1 cellular context compared by ENCODE assay signal in the genomic region with DNA sequence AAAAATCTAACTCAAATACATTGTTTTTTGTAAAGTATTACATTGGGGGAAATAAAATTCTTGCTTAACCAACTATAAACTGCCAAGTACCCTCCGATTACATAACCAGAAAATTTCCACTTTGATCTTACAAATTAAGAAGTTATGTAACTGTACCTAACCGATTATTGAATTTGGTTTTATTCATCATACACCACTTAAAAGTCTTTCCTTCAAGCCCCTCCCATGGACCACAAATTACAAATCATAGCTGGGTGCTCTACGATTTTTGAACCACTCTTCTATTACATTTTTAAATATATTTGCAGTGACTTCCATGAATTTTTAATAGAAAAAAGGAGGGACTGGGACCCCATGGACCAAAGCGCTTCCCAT.
TF ChIP-seq lines count a peak whose summit lies in the region.

No MANE protein-coding gene starts in this region.

TF ChIP-seq in K562, 482 proteins besides CTCF, POLR2A, EP300 and RAD21:
- TF ChIP-seq, protein P1, sequence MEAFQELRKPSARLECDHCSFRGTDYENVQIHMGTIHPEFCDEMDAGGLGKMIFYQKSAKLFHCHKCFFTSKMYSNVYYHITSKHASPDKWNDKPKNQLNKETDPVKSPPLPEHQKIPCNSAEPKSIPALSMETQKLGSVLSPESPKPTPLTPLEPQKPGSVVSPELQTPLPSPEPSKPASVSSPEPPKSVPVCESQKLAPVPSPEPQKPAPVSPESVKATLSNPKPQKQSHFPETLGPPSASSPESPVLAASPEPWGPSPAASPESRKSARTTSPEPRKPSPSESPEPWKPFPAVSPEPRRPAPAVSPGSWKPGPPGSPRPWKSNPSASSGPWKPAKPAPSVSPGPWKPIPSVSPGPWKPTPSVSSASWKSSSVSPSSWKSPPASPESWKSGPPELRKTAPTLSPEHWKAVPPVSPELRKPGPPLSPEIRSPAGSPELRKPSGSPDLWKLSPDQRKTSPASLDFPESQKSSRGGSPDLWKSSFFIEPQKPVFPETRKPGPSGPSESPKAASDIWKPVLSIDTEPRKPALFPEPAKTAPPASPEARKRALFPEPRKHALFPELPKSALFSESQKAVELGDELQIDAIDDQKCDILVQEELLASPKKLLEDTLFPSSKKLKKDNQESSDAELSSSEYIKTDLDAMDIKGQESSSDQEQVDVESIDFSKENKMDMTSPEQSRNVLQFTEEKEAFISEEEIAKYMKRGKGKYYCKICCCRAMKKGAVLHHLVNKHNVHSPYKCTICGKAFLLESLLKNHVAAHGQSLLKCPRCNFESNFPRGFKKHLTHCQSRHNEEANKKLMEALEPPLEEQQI (IDR thresholded peaks at IDR 0.05), result no peak
- TF ChIP-seq, protein P2, sequence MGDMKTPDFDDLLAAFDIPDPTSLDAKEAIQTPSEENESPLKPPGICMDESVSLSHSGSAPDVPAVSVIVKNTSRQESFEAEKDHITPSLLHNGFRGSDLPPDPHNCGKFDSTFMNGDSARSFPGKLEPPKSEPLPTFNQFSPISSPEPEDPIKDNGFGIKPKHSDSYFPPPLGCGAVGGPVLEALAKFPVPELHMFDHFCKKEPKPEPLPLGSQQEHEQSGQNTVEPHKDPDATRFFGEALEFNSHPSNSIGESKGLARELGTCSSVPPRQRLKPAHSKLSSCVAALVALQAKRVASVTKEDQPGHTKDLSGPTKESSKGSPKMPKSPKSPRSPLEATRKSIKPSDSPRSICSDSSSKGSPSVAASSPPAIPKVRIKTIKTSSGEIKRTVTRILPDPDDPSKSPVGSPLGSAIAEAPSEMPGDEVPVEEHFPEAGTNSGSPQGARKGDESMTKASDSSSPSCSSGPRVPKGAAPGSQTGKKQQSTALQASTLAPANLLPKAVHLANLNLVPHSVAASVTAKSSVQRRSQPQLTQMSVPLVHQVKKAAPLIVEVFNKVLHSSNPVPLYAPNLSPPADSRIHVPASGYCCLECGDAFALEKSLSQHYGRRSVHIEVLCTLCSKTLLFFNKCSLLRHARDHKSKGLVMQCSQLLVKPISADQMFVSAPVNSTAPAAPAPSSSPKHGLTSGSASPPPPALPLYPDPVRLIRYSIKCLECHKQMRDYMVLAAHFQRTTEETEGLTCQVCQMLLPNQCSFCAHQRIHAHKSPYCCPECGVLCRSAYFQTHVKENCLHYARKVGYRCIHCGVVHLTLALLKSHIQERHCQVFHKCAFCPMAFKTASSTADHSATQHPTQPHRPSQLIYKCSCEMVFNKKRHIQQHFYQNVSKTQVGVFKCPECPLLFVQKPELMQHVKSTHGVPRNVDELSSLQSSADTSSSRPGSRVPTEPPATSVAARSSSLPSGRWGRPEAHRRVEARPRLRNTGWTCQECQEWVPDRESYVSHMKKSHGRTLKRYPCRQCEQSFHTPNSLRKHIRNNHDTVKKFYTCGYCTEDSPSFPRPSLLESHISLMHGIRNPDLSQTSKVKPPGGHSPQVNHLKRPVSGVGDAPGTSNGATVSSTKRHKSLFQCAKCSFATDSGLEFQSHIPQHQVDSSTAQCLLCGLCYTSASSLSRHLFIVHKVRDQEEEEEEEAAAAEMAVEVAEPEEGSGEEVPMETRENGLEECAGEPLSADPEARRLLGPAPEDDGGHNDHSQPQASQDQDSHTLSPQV (IDR thresholded peaks at IDR 0.05), result 0 out of 2 replicates have a peak, but pooled peaks have one; percentile 21
- TF ChIP-seq TCF7L2 (IDR thresholded peaks at IDR 0.05; ENCODE audit: low read depth, low read length), result no peak
- TF ChIP-seq, protein P3, sequence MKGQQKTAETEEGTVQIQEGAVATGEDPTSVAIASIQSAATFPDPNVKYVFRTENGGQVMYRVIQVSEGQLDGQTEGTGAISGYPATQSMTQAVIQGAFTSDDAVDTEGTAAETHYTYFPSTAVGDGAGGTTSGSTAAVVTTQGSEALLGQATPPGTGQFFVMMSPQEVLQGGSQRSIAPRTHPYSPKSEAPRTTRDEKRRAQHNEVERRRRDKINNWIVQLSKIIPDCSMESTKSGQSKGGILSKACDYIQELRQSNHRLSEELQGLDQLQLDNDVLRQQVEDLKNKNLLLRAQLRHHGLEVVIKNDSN (CRISPR knock-in tag; IDR thresholded peaks at IDR 0.05), result no peak
- TF ChIP-seq ARID2 (IDR thresholded peaks at IDR 0.05), result no peak
- TF ChIP-seq NFE2 (IDR thresholded peaks at IDR 0.05; ENCODE audit: low read depth), result no peak
TF ChIP-seq in K562: peak in this region for 1.
